Comparison of ENCODE assay signal across 8 cellular contexts in the genomic region with DNA sequence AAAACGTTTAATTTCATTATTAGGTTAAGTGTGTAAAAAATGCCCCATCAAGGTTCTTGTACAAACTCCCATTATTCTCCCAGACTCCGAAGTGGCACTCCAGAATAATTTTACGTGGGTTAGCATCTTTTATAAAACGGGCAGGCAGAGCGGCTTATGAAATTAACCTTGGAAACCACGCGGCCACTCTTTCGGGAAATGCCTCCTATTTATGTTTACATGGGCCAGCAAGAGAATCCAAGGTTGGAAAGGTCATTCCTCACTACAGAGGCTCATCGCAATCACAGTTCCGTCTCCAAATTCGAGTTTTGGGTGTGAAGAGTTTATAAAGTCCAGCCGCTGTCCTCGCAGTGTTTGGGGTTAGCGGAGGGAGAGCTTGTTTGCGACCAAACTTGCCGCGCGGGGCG. TPM values are rescaled to one million over a fixed set of nuclear protein-coding genes. Genes with fewer than 3 reads are reported as not detected.
DNase-seq lines count a peak whose midpoint lies in the region; ATAC-seq, FAIRE-seq and TF ChIP-seq lines count a peak whose summit lies in the region.

No MANE protein-coding gene starts in this region.

- H3K27ac ChIP-seq in BLaER1 treated with 17β-estradiol and CSF1 and Interleukin-3, amounts not matched to agents 10 nM and 100 nM, result peak overlapping the region; percentile 62 to 99 (median 95)

- no peak for TF ChIP-seq EP300 in Ishikawa (IDR thresholded peaks at IDR 0.05; ENCODE audit: borderline replicate concordance)

- H3K4me3 Mint-ChIP-seq in central memory CD8-positive, alpha-beta T cell, result peak overlapping the region; percentile 84
- peak overlapping the region; percentile 90 for H3K4me3 Mint-ChIP-seq in natural killer cell treated with Interleukin-12 subunit alpha and Interleukin-12 subunit beta and Interleukin-15 and Interleukin-18, amount 100 ng/mL, for 72 hours

- H3K4me1 Mint-ChIP-seq in central memory CD8-positive, alpha-beta T cell, result peaks cover 14% of the 10 kb centered on the region
- H3K4me1 Mint-ChIP-seq in natural killer cell treated with Interleukin-12 subunit alpha and Interleukin-12 subunit beta and Interleukin-15 and Interleukin-18, amount 100 ng/mL, for 72 hours (ENCODE audit: low read depth in 2 of 2), result peaks cover 11 to 12% of the 10 kb centered on the region in 2 donors

- H3K27me3 ChIP-seq in BLaER1 treated with 17β-estradiol and CSF1 and Interleukin-3, amounts not matched to agents 10 nM and 100 nM, result no peaks in the 10 kb centered on the region

- no peak overlapping the region for H3K27ac Mint-ChIP-seq in central memory CD8-positive, alpha-beta T cell (ENCODE audit: low read depth)
- H3K27ac Mint-ChIP-seq in natural killer cell treated with Interleukin-12 subunit alpha and Interleukin-12 subunit beta and Interleukin-15 and Interleukin-18, amount 100 ng/mL, for 72 hours, result peak overlapping the region; percentile 21 to 74

- H3K4me2 ChIP-seq in BLaER1 treated with 17β-estradiol and CSF1 and Interleukin-3, amounts not matched to agents 10 nM and 100 nM, result peak overlapping the region; percentile 69 to 95 (median 91)

- no peak for TF ChIP-seq POLR2A in GM12892 (IDR thresholded peaks at IDR 0.05; ENCODE audit: low read depth, low read length)

- H3K27me3 Mint-ChIP-seq in central memory CD8-positive, alpha-beta T cell, result no peaks in the 10 kb centered on the region
- no peaks in the 10 kb centered on the region for H3K27me3 Mint-ChIP-seq in natural killer cell treated with Interleukin-12 subunit alpha and Interleukin-12 subunit beta and Interleukin-15 and Interleukin-18, amount 100 ng/mL, for 72 hours

- no peak for TF ChIP-seq RAD21 in Ishikawa (IDR thresholded peaks at IDR 0.05; ENCODE audit: low read depth)

- peak overlapping the region; percentile 79 to 97 (median 93) for H3K9ac ChIP-seq in BLaER1 treated with 17β-estradiol and CSF1 and Interleukin-3, amounts not matched to agents 10 nM and 100 nM

- peak overlapping the region; percentile 62 to 91 (median 67) for H3K4me3 ChIP-seq in BLaER1 treated with 17β-estradiol and CSF1 and Interleukin-3, amounts not matched to agents 10 nM and 100 nM

- H3K9me3 Mint-ChIP-seq in central memory CD8-positive, alpha-beta T cell, result no peaks in the 10 kb centered on the region
- H3K9me3 Mint-ChIP-seq in natural killer cell treated with Interleukin-12 subunit alpha and Interleukin-12 subunit beta and Interleukin-15 and Interleukin-18, amount 100 ng/mL, for 72 hours, result no peaks in the 10 kb centered on the region

- DNase-seq in central memory CD8-positive, alpha-beta T cell (ENCODE audit: low spot score in 2 of 2), result no peak
- DNase-seq in natural killer cell treated with Interleukin-12 subunit alpha and Interleukin-12 subunit beta and Interleukin-15 and Interleukin-18, amount 100 ng/mL, for 72 hours (ENCODE audit: low spot score), result no peak
- no peak for DNase-seq in GM12892 (ENCODE audit: insufficient read length)
- no peak for DNase-seq in NCI-H1694 (lab: John Stamatoyannopoulos, UW)

- peaks cover 0 to 11% (median 0%) of the 10 kb centered on the region in 11 experiments; a peak in 2 of 22 replicates for H4K20me1 ChIP-seq in BLaER1 treated with 17β-estradiol and CSF1 and Interleukin-3, amounts not matched to agents 10 nM and 100 nM

- FAIRE-seq in GM12892 (lab: Jason Lieb, UNC), result no peak

- peaks cover 0 to 8% (median 0%) of the 10 kb centered on the region in 11 experiments; a peak in 2 of 22 replicates for H3K36me3 ChIP-seq in BLaER1 treated with 17β-estradiol and CSF1 and Interleukin-3, amounts not matched to agents 10 nM and 100 nM

- ATAC-seq in central memory CD8-positive, alpha-beta T cell (replicated peaks; ENCODE audit: extremely low read depth, poor library complexity, severe bottlenecking), result no peak
- no peak for ATAC-seq in natural killer cell treated with Interleukin-12 subunit alpha and Interleukin-12 subunit beta and Interleukin-15 and Interleukin-18, amount 100 ng/mL, for 72 hours
- ATAC-seq in esophagus mucosa (no peak), HG03469 (IDR thresholded peaks at IDR 0.05; ENCODE audit: unreplicated experiment) (no peak)

- H3K4me1 ChIP-seq in BLaER1 treated with 17β-estradiol and CSF1 and Interleukin-3, amounts not matched to agents 10 nM and 100 nM, result peaks cover 31 to 65% (median 45%) of the 10 kb centered on the region in 10 experiments

- H3K9me3 ChIP-seq in BLaER1 treated with 17β-estradiol and CSF1 and Interleukin-3, amounts not matched to agents 10 nM and 100 nM (replicated peaks in 1 of 11), result 0 out of 22 replicates have a peak, but pooled peaks cover 0 to 4% (median 0%) of the 10 kb centered on the region in 11 experiments

- H3K36me3 Mint-ChIP-seq in central memory CD8-positive, alpha-beta T cell (ENCODE audit: insufficient read depth), result no peaks in the 10 kb centered on the region
- no peaks in the 10 kb centered on the region for H3K36me3 Mint-ChIP-seq in natural killer cell treated with Interleukin-12 subunit alpha and Interleukin-12 subunit beta and Interleukin-15 and Interleukin-18, amount 100 ng/mL, for 72 hours

TF ChIP-seq in Ishikawa, 13 proteins besides CTCF, POLR2A, EP300 and RAD21:
- no peak for TF ChIP-seq EGR1 (IDR thresholded peaks at IDR 0.05)
- TF ChIP-seq NFIC (IDR thresholded peaks at IDR 0.05), result 0 out of 2 replicates have a peak, but pooled peaks have one; percentile 9
- TF ChIP-seq TEAD4 (IDR thresholded peaks at IDR 0.05), result no peak
- TF ChIP-seq CEBPB (IDR thresholded peaks at IDR 0.05), result no peak
- TF ChIP-seq TAF1 (IDR thresholded peaks at IDR 0.05; ENCODE audit: low read depth), result no peak

RNA-seq across cellular contexts. Expression of a gene that starts 1.2 kb away (rescaled TPM):
- 10 to 100 TPM in 1 of 2 donors, 1 to 10 TPM in 1; 8.6 to 12.0 TPM for total RNA-seq in natural killer cell treated with Interleukin-12 subunit alpha and Interleukin-12 subunit beta and Interleukin-15 and Interleukin-18, amount 100 ng/mL, for 72 hours
- 12.7 TPM for polyA plus RNA-seq in GM12892 (2012; ENCODE audit: missing spikeins)
- 140 TPM for total RNA-seq in esophagus mucosa

Comparison
In these comparisons a context has a peak if more than half of its experiments do, and no peak if none do; other contexts are left out.
1. RNA of a gene that starts 1.2 kb away (total RNA-seq): 140 TPM in esophagus mucosa (single experiment); 8.6 to 12.0 TPM in natural killer cell treated with Interleukin-12 subunit alpha and Interleukin-12 subunit beta and Interleukin-15 and Interleukin-18, amount 100 ng/mL, for 72 hours; every median in the first group is over 10 times any median in the second.